In the genomic region with DNA sequence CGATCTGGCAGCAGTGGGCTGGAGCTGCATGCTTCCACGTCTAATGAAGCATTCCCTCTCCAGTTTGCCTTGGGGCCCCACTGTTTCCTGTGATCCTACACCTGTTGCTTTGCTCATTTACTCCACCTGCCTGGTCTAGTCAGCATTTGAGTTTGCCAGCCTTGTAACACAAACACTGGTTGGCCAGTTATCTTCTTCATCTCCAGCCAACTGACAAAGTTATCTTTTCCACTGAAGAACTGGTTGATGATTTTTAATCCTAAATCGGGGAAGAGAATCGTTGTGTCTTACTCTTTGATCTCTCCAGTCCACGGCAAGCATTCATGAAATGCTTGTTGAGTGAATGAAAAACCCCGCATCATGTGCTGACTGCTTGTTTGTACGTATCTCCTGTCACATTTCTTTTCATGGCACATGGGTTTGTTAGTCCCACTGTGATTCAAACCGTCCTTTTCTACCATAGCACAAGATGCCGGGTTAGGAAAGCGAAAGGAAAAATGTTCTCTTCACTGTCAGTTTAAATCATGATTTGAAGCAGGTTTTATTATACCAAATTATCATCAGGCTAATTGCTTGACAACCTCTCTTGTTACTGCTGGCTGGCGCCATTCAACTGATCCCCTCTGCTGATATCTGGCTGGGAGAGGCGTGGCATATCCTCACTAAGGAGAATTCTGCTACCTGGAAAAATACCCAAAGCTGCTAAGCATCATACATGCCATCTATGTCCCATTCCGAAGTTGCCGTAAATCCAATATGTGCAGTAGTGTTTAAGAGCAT, we compare ENCODE assay signal across 13 cellular contexts.
A peak's percentile ranks its signal among the peaks of the same experiment; 100 is the strongest.
DNase-seq lines count a peak whose midpoint lies in the region; ATAC-seq, FAIRE-seq and TF ChIP-seq lines count a peak whose summit lies in the region.
"Had no signal": no experiment of that assay in that cellular context is flagged by ENCODE, and none has a peak within 500 bp of the region (broad histone marks: within the 10 kb centered on the region; RNA-seq: fewer than 3 reads in every experiment).

No MANE protein-coding gene starts in this region.

- H3K79me2 ChIP-seq in MM.1S (ENCODE audit: low read length) = no peaks in the 10 kb centered on the region

- no peak for TF ChIP-seq CTCF in MM.1S (IDR thresholded peaks at IDR 0.05; ENCODE audit: low read length)
- no peak for TF ChIP-seq CTCF in progenitor cell of endocrine pancreas (IDR thresholded peaks at IDR 0.05; ENCODE audit: unreplicated experiment)

- no peaks in the 10 kb centered on the region for H3K36me3 Mint-ChIP-seq in progenitor cell of endocrine pancreas (ENCODE audit: insufficient read depth)
- H3K36me3 Mint-ChIP-seq: CD4-positive, alpha-beta memory T cell had no signal

- no peaks in the 10 kb centered on the region for H3K9me2 ChIP-seq in MM.1S (replicated peaks; ENCODE audit: insufficient read depth, low read length)

- H3K4me3 ChIP-seq in MM.1S (ENCODE audit: low read length) = no peak overlapping the region
- H3K4me3 ChIP-seq: body of pancreas, thyroid gland had no signal

- no peaks in the 10 kb centered on the region for H3K36me3 ChIP-seq in MM.1S (replicated peaks; ENCODE audit: insufficient read depth, low read length)
- H3K36me3 ChIP-seq: thyroid gland had no signal

- H3K4me2 ChIP-seq in MM.1S (ENCODE audit: low read depth, low read length) = peak overlapping the region; percentile 24; the same call in 1 of the 2 replicates

- peak; percentile 43 for FAIRE-seq in colon (lab: Jason Lieb, UNC)

- peaks cover 7% of the 10 kb centered on the region for H3K9me3 Mint-ChIP-seq in progenitor cell of endocrine pancreas (ENCODE audit: low read depth)
- H3K9me3 Mint-ChIP-seq: CD4-positive, alpha-beta memory T cell had no signal

- H2AFZ ChIP-seq in MM.1S (ENCODE audit: low read length) = no peak overlapping the region

- ATAC-seq in GM21717 (IDR thresholded peaks at IDR 0.05; ENCODE audit: unreplicated experiment) (no peak), GM21526 (IDR thresholded peaks at IDR 0.05; ENCODE audit: low FRiP score, unreplicated experiment) (no peak)
- ATAC-seq: body of pancreas had no signal

- DNase-seq in MM.1S = no peak
- peak; percentile 71 for DNase-seq in NCI-H345 treated with DMSO at 0.1 percent for 48 hours (lab: John Stamatoyannopoulos, UW; ENCODE audit: unreplicated experiment)
- no peak for DNase-seq in progenitor cell of endocrine pancreas (ENCODE audit: low spot score, unreplicated experiment)
- DNase-seq in KBM-7 = no peak
- no peak for DNase-seq in activated effector memory CD4-positive, alpha-beta T cell treated with anti-CD3 and anti-CD28 coated beads, Interleukin-2, amount 50 U/mL, for 16 hours
- DNase-seq: CD4-positive, alpha-beta memory T cell; Kasumi-1; NK-92 treated with Interleukin-12 subunit alpha and Interleukin-12 subunit beta, amount 100 ng/mL, for 24 hours; thyroid gland had no signal

- H3K27ac ChIP-seq in MM.1S (ENCODE audit: low read length) = no peak overlapping the region
- H3K27ac ChIP-seq: body of pancreas, thyroid gland had no signal

- no peaks in the 10 kb centered on the region for H3F3A ChIP-seq in MM.1S (ENCODE audit: insufficient read depth, low read length)

- H4K20me1 ChIP-seq in MM.1S (ENCODE audit: insufficient read depth, low read length) = no peaks in the 10 kb centered on the region

- H3K27me3 Mint-ChIP-seq in progenitor cell of endocrine pancreas = no peaks in the 10 kb centered on the region

- H3K27me3 ChIP-seq in MM.1S (replicated peaks; ENCODE audit: insufficient read depth, low read length) = no peaks in the 10 kb centered on the region
- H3K27me3 ChIP-seq: body of pancreas, thyroid gland had no signal

- H3K4me1 ChIP-seq in MM.1S (ENCODE audit: low read length) = peaks cover 3% of the 10 kb centered on the region; the same call in 1 of the 2 replicates
- H3K4me1 ChIP-seq: thyroid gland had no signal

- peak overlapping the region; percentile 9 for H3K27ac Mint-ChIP-seq in progenitor cell of endocrine pancreas
- H3K27ac Mint-ChIP-seq: CD4-positive, alpha-beta memory T cell had no signal

- no peaks in the 10 kb centered on the region for H3K9me3 ChIP-seq in MM.1S (replicated peaks; ENCODE audit: insufficient read depth, low read length)
- H3K9me3 ChIP-seq: body of pancreas, thyroid gland had no signal

- H3K9ac ChIP-seq in MM.1S (ENCODE audit: low read length) = no peak overlapping the region

- H3K4me3 Mint-ChIP-seq in progenitor cell of endocrine pancreas (ENCODE audit: low read depth) = no peak overlapping the region
- H3K4me3 Mint-ChIP-seq: CD4-positive, alpha-beta memory T cell had no signal

- H3K4me1 Mint-ChIP-seq in progenitor cell of endocrine pancreas (ENCODE audit: low read depth) = peaks cover 22% of the 10 kb centered on the region
- H3K4me1 Mint-ChIP-seq: CD4-positive, alpha-beta memory T cell had no signal

- in situ Hi-C loops in KBM-7 (cut with MboI; ENCODE audit: low pct_unique_long_range_greater_than_20kb, low sequenced_read_pairs) = no loop called here
